ENCODE assay signal across 18 cellular contexts in genomic region chrX:41722816-41723215, GRCh38. TPM values are rescaled to one million over a fixed set of nuclear protein-coding genes. Genes with fewer than 3 reads are reported as not detected.
A peak's percentile ranks its signal among the peaks of the same experiment; 100 is the strongest.
DNase-seq lines count a peak whose midpoint lies in the region; ATAC-seq and TF ChIP-seq lines count a peak whose summit lies in the region.
"Had no signal": no experiment of that assay in that cellular context is flagged by ENCODE, and none has a peak within 500 bp of the region (broad histone marks: within the 10 kb centered on the region; RNA-seq: fewer than 3 reads in every experiment).

No MANE protein-coding gene starts in this region.

- peaks cover 8% of the 10 kb centered on the region; the same call in 1 of the 2 replicates for H3K27me3 ChIP-seq in OCI-LY3 (ENCODE audit: low read depth, low read length)
- H3K27me3 ChIP-seq in osteoblast (ENCODE audit: insufficient read depth, low read length), result no peaks in the 10 kb centered on the region
- no peaks in the 10 kb centered on the region for H3K27me3 ChIP-seq in Caco-2 (replicated peaks; ENCODE audit: control insufficient read depth, insufficient read depth, low read length)
- H3K27me3 ChIP-seq: neural progenitor cell, right atrium auricular region, testis had no signal

- H3K4me3 ChIP-seq in OCI-LY3 (ENCODE audit: low read length) (peak overlapping the region; percentile 25; the same call in 1 of the 2 replicates), osteoblast (ENCODE audit: insufficient read depth, low read length) (no peak overlapping the region), Caco-2 (ENCODE audit: low read depth, low read length) (no peak overlapping the region)
- H3K4me3 ChIP-seq: neural progenitor cell, right atrium auricular region, testis had no signal

- H4K20me1 ChIP-seq in OCI-LY3 (ENCODE audit: insufficient read depth, low read length) (peaks cover 19% of the 10 kb centered on the region; the same call in 1 of the 2 replicates), osteoblast (ENCODE audit: insufficient read depth, low read length) (no peaks in the 10 kb centered on the region)

- no peak for ATAC-seq in central memory CD8-positive, alpha-beta T cell (replicated peaks; ENCODE audit: extremely low read depth, poor library complexity, severe bottlenecking)
- ATAC-seq: effector memory CD8-positive, alpha-beta T cell had no signal

- H3K27ac ChIP-seq in OCI-LY3 (ENCODE audit: low read length) (no peak overlapping the region), osteoblast (ENCODE audit: low read depth, low read length) (peak overlapping the region; percentile 56)
- H3K27ac ChIP-seq: neural progenitor cell, right atrium auricular region, testis had no signal

- peaks cover 30% of the 10 kb centered on the region for H3K4me1 Mint-ChIP-seq in central memory CD8-positive, alpha-beta T cell
- H3K4me1 Mint-ChIP-seq in Caco-2 (ENCODE audit: low read depth, unreplicated experiment), result peaks cover 12% of the 10 kb centered on the region

- H2AFZ ChIP-seq in OCI-LY3 (ENCODE audit: low read depth, low read length) (no peak overlapping the region), osteoblast (ENCODE audit: low read length) (no peak overlapping the region)
- H2AFZ ChIP-seq: neural progenitor cell had no signal

- peaks cover 33% of the 10 kb centered on the region for H3K4me1 ChIP-seq in OCI-LY3 (ENCODE audit: low read length)
- H3K4me1 ChIP-seq in osteoblast (ENCODE audit: insufficient read depth, low read length), result peaks cover 7% of the 10 kb centered on the region
- H3K4me1 ChIP-seq in Caco-2, result peaks cover 20% of the 10 kb centered on the region
- H3K4me1 ChIP-seq: right atrium auricular region, testis had no signal

- H3K36me3 ChIP-seq in OCI-LY3 (replicated peaks; ENCODE audit: low read depth, low read length), result peaks cover 34% of the 10 kb centered on the region
- H3K36me3 ChIP-seq in osteoblast (ENCODE audit: insufficient read depth, low read length), result no peaks in the 10 kb centered on the region
- no peaks in the 10 kb centered on the region for H3K36me3 ChIP-seq in Caco-2 (ENCODE audit: control insufficient read depth, insufficient read depth, low read length)
- H3K36me3 ChIP-seq: neural progenitor cell, right atrium auricular region had no signal

- H3K27ac Mint-ChIP-seq in central memory CD8-positive, alpha-beta T cell (ENCODE audit: low read depth), result peak overlapping the region; percentile 52
- no peak overlapping the region for H3K27ac Mint-ChIP-seq in Caco-2 (ENCODE audit: unreplicated experiment)
- H3K27ac Mint-ChIP-seq: HFFc6, memory B cell, neural progenitor cell had no signal

- peaks cover 6% of the 10 kb centered on the region for H3K36me3 Mint-ChIP-seq in central memory CD8-positive, alpha-beta T cell (ENCODE audit: insufficient read depth)
- H3K36me3 Mint-ChIP-seq in Caco-2 (ENCODE audit: insufficient read depth, unreplicated experiment), result peaks cover 21% of the 10 kb centered on the region
- H3K36me3 Mint-ChIP-seq: memory B cell had no signal

- POLR2A ChIA-PET in Caco-2 (lab: Charles Lee), result no interaction called here

- no peak overlapping the region for H3K9ac ChIP-seq in OCI-LY3 (ENCODE audit: low read length)
- H3K9ac ChIP-seq: neural progenitor cell had no signal

- TF ChIP-seq CTCF in OCI-LY3 (IDR thresholded peaks at IDR 0.05; ENCODE audit: low read depth, low read length) (no peak), osteoblast (IDR thresholded peaks at IDR 0.05; ENCODE audit: extremely low read depth, low read depth, low read length) (no peak), Caco-2 (IDR thresholded peaks at IDR 0.05; ENCODE audit: insufficient read depth in 1 of 2, low read depth in 1 of 2, low read length in 1 of 2, severe bottlenecking in 1 of 2, unreplicated experiment in 1 of 2) (no peak)

- intact Hi-C loops in Caco-2 (cut with micrococcal nuclease; ENCODE audit: unreplicated experiment), result no loop called here

- CTCF ChIA-PET in Caco-2 (lab: Charles Lee), result no interaction called here

- H3K9me3 Mint-ChIP-seq in central memory CD8-positive, alpha-beta T cell, result no peaks in the 10 kb centered on the region
- no peaks in the 10 kb centered on the region for H3K9me3 Mint-ChIP-seq in Caco-2 (ENCODE audit: unreplicated experiment)
- H3K9me3 Mint-ChIP-seq: effector memory CD8-positive, alpha-beta T cell; memory B cell had no signal

- no TSS peak for BruUV-seq in Caco-2 (replicated peaks; lab: Mats Ljungman, UMichigan)

- H3K4me2 ChIP-seq in OCI-LY3 (ENCODE audit: low read length), result peak overlapping the region; percentile 60
- no peak overlapping the region for H3K4me2 ChIP-seq in osteoblast (ENCODE audit: insufficient read depth, low read length)
- H3K4me2 ChIP-seq: neural progenitor cell had no signal

- 0 out of 2 replicates have a peak, but pooled peaks cover 8% of the 10 kb centered on the region for H3K9me3 ChIP-seq in OCI-LY3 (ENCODE audit: insufficient read depth, low read length)
- no peaks in the 10 kb centered on the region for H3K9me3 ChIP-seq in osteoblast (ENCODE audit: low read depth, low read length)
- H3K9me3 ChIP-seq in Caco-2, result no peaks in the 10 kb centered on the region
- H3K9me3 ChIP-seq: testis had no signal

- DNase-seq in EL, result peak; percentile 1
- DNase-seq in central memory CD8-positive, alpha-beta T cell (ENCODE audit: low spot score in 2 of 2), result no peak
- no peak for DNase-seq in osteoblast (ENCODE audit: insufficient read length, low spot score, missing footprints)
- DNase-seq in T1000 (lab: John Stamatoyannopoulos, UW), result no peak
- DNase-seq in Caco-2, result no peak
- DNase-seq in hippocampal formation (lab: John Stamatoyannopoulos, UW), result no peak
- DNase-seq: activated CD4-positive, CD25-positive, alpha-beta regulatory T cell; activated naive CD4-positive, alpha-beta T cell; effector memory CD8-positive, alpha-beta T cell; HFFc6; NCI-H1048; NCI-H774; testis had no signal

- H3K79me2 ChIP-seq in OCI-LY3 (ENCODE audit: low read length), result no peaks in the 10 kb centered on the region
- H3K79me2 ChIP-seq in osteoblast (ENCODE audit: insufficient read depth, low read length), result no peaks in the 10 kb centered on the region

- no peak overlapping the region for H3K4me3 Mint-ChIP-seq in central memory CD8-positive, alpha-beta T cell
- no peak overlapping the region for H3K4me3 Mint-ChIP-seq in Caco-2 (ENCODE audit: unreplicated experiment)
- H3K4me3 Mint-ChIP-seq: HFFc6, memory B cell, neural progenitor cell had no signal

- no peaks in the 10 kb centered on the region for H3K27me3 Mint-ChIP-seq in central memory CD8-positive, alpha-beta T cell
- no peaks in the 10 kb centered on the region for H3K27me3 Mint-ChIP-seq in Caco-2 (ENCODE audit: insufficient read depth, unreplicated experiment)
- H3K27me3 Mint-ChIP-seq: effector memory CD8-positive, alpha-beta T cell; memory B cell had no signal

RNA-seq across cellular contexts. Expression of gene GPR82, which starts 1.2 kb away (rescaled TPM):
- total RNA-seq in osteoblast, result not detected in 2 replicates
- total RNA-seq in Caco-2 (2022), result not detected in 2 replicates
- total RNA-seq: glomerular endothelial cell, HFFc6 had no signal

RNA-seq across cellular contexts. Expression of gene GPR34, which starts 34.0 kb away (rescaled TPM):
- total RNA-seq in osteoblast (0.72 TPM in 1 of 2 replicates, not detected in the other), Caco-2 (2022) (not detected in 2 replicates)
- total RNA-seq: glomerular endothelial cell, HFFc6 had no signal
